Comparison of ENCODE assay signal across 27 cellular contexts in genomic region chr7:19317461-19317860, GRCh38.
"Had no signal": no experiment of that assay in that cellular context is flagged by ENCODE, and none has a peak within 500 bp of the region (broad histone marks: within the 10 kb centered on the region; RNA-seq: fewer than 3 reads in every experiment).

No MANE protein-coding gene starts in this region.

- H3K4me1 ChIP-seq: breast epithelium, foreskin keratinocyte, heart left ventricle, neural progenitor cell, parathyroid adenoma, psoas muscle, sigmoid colon, suprapubic skin, tibial artery, upper lobe of right lung had no signal

- H3K4me3 ChIP-seq: breast epithelium, heart left ventricle, neural progenitor cell, psoas muscle, sigmoid colon, smooth muscle cell, suprapubic skin, tibial artery, upper lobe of right lung had no signal

- H3K9me3 ChIP-seq: breast epithelium, heart left ventricle, psoas muscle, sigmoid colon, suprapubic skin, tibial artery, upper lobe of right lung had no signal

- H3K4me2 ChIP-seq: neural progenitor cell, smooth muscle cell had no signal

- DNase-seq: activated CD4-positive, alpha-beta memory T cell treated with anti-CD3 and anti-CD28 coated beads, Interleukin-2, amount 10 ng/mL, durations not matched to agents 7 days and 5 days; activated CD4-positive, alpha-beta T cell treated with anti-CD3 and anti-CD28 coated beads, Interleukin-2, amount 10 ng/mL, durations not matched to agents 24 days and 14 days; activated CD4-positive, CD25-positive, alpha-beta regulatory T cell treated with anti-CD3 and anti-CD28 coated beads, Interleukin-2, amount 50 U/mL, for 72 hours; activated gamma-delta T cell treated with Interleukin-2 at 50 U/mL for 16 hours; activated naive CD4-positive, alpha-beta T cell treated with anti-CD3 and anti-CD28 coated beads, Interleukin-2, amount 50 U/mL, for 16 hours; activated T-cell treated with anti-CD3 and anti-CD28 coated beads, Interleukin-2, amount 50 U/mL, for 4 hours; dermis blood vessel endothelial cell; effector CD4-positive, alpha-beta T cell; foreskin keratinocyte; heart left ventricle; hypothalamus; immature natural killer cell; mesenchymal stem cell; naive thymus-derived CD8-positive, alpha-beta T cell; occipital lobe; psoas muscle; sigmoid colon; stimulated activated CD4-positive, alpha-beta T cell treated with anti-CD3 and anti-CD28 coated beads, Interleukin-2, amount 100 ng/mL, for 24 hours; stimulated activated naive CD4-positive, alpha-beta T cell; T-helper 9 cell; tibial artery; upper lobe of right lung had no signal

- H3K36me3 ChIP-seq: breast epithelium, heart left ventricle, neural progenitor cell, sigmoid colon, suprapubic skin, tibial artery, upper lobe of right lung had no signal

- H3K27ac ChIP-seq: breast epithelium, foreskin keratinocyte, heart left ventricle, neural progenitor cell, parathyroid adenoma, psoas muscle, sigmoid colon, suprapubic skin, tibial artery, upper lobe of right lung had no signal

- H3K79me2 ChIP-seq: parathyroid adenoma had no signal

- H2AFZ ChIP-seq: neural progenitor cell, parathyroid adenoma had no signal
